ENCODE assay signal across 8 cellular contexts in genomic region chr15:40108855-40109735, GRCh38. TPM values are rescaled to one million over a fixed set of nuclear protein-coding genes. Genes with fewer than 3 reads are reported as not detected.
DNase-seq lines count a peak whose midpoint lies in the region; ATAC-seq and TF ChIP-seq lines count a peak whose summit lies in the region.

BMF (minus strand) TSS chr15:40108879; CDS start chr15:40106086, 2,793 bp downstream.

- TF ChIP-seq CTCF in LNCaP clone FGC (IDR thresholded peaks at IDR 0.05; ENCODE audit: control insufficient read depth, extremely low read depth, insufficient read depth) (peak; percentile 45), fibroblast of the aortic adventitia (IDR thresholded peaks at IDR 0.05; ENCODE audit: insufficient read depth, low read length) (peak; percentile 39), nephron (IDR thresholded peaks at IDR 0.05; ENCODE audit: unreplicated experiment in 3 of 3) (peak; percentile 31 to 47 (median 43))

- peak; percentile 76 for ATAC-seq in activated T-helper 17 cell treated with anti-CD3 and anti-CD28 coated beads, Interleukin-2, amount 50 U/mL, for 72 hours (replicated peaks)
- peak; percentile 67 for ATAC-seq in stimulated activated naive CD8-positive, alpha-beta T cell treated with anti-CD3 and anti-CD28 coated beads, Interleukin-15, Interleukin-2, amounts not matched to agents 100 U/mL and 50 U/mL, for 24 hours

- peaks cover 40% of the 10 kb centered on the region for H3K4me1 Mint-ChIP-seq in activated T-helper 17 cell treated with anti-CD3 and anti-CD28 coated beads, Interleukin-2, amount 50 U/mL, for 72 hours
- peaks cover 54% of the 10 kb centered on the region for H3K4me1 Mint-ChIP-seq in nephron

- peak within 1 kb of the TSS; percentile 94 for H3K4me3 Mint-ChIP-seq in activated T-helper 17 cell treated with anti-CD3 and anti-CD28 coated beads, Interleukin-2, amount 50 U/mL, for 72 hours
- H3K4me3 Mint-ChIP-seq in nephron: peak within 1 kb of the TSS; percentile 92 to 99 (median 92)

- peak; percentile 99 for DNase-seq in Daoy (ENCODE audit: low read depth)
- DNase-seq in GOT3 (lab: John Stamatoyannopoulos, UW): peak; percentile 94
- DNase-seq in LNCaP clone FGC (ENCODE audit: low read depth): peak; percentile 99
- peak; percentile 99 for DNase-seq in RPMI8226
- peak; percentile 99 for DNase-seq in fibroblast of the aortic adventitia (ENCODE audit: low read depth)
- DNase-seq in stimulated activated naive CD8-positive, alpha-beta T cell treated with anti-CD3 and anti-CD28 coated beads, Interleukin-15, Interleukin-2, amounts not matched to agents 100 U/mL and 50 U/mL, for 24 hours: peak; percentile 99

- H3K4me3 ChIP-seq in LNCaP clone FGC (ENCODE audit: low read depth, low read length) (peak within 1 kb of the TSS; percentile 71), fibroblast of the aortic adventitia (ENCODE audit: low read depth, low read length) (peak within 1 kb of the TSS; percentile 90)

- peak within 1 kb of the TSS; percentile 81 for H3K27ac Mint-ChIP-seq in activated T-helper 17 cell treated with anti-CD3 and anti-CD28 coated beads, Interleukin-2, amount 50 U/mL, for 72 hours
- H3K27ac Mint-ChIP-seq in nephron: peak within 1 kb of the TSS; percentile 83 to 91 (median 89)

- no peaks in the 10 kb centered on the region for H3K27me3 Mint-ChIP-seq in activated T-helper 17 cell treated with anti-CD3 and anti-CD28 coated beads, Interleukin-2, amount 50 U/mL, for 72 hours
- peaks cover 8% of the 10 kb centered on the region for H3K27me3 Mint-ChIP-seq in nephron (ENCODE audit: low read depth)

- H3K36me3 Mint-ChIP-seq in activated T-helper 17 cell treated with anti-CD3 and anti-CD28 coated beads, Interleukin-2, amount 50 U/mL, for 72 hours (ENCODE audit: low read depth): peaks cover 14% of the 10 kb centered on the region
- peaks cover 25% of the 10 kb centered on the region for H3K36me3 Mint-ChIP-seq in nephron (ENCODE audit: low read depth)

- no peaks in the 10 kb centered on the region for H3K9me3 Mint-ChIP-seq in activated T-helper 17 cell treated with anti-CD3 and anti-CD28 coated beads, Interleukin-2, amount 50 U/mL, for 72 hours
- H3K9me3 Mint-ChIP-seq in nephron: no peaks in the 10 kb centered on the region

RNA-seq across cellular contexts. Expression of gene BMF, which starts in this region (rescaled TPM):
- total RNA-seq in Daoy (2014; rRNA removed; shearing (Covaris generic)): 2.2 and 3.7 TPM in 2 replicates
- 10 to 100 TPM in 1 of 2 donors, 1 to 10 TPM in 1; 3.2 to 19.3 TPM for total RNA-seq in activated T-helper 17 cell treated with anti-CD3 and anti-CD28 coated beads, Interleukin-2, amount 50 U/mL, for 72 hours
- total RNA-seq in fibroblast of the aortic adventitia (ENCODE audit: low replicate concordance): 2.3 and 10.6 TPM in 2 replicates

Comparison
In these comparisons a context has a peak if more than half of its experiments do, and no peak if none do; other contexts are left out.
1. Peak in every context shown above with its lines: DNase-seq, ATAC-seq and H3K4me3 ChIP-seq.